In genomic region chr18:75280427-75281280, GRCh38 we compare ENCODE assay signal across 16 cellular contexts.
A peak's percentile ranks its signal among the peaks of the same experiment; 100 is the strongest.
DNase-seq lines count a peak whose midpoint lies in the region; ATAC-seq, FAIRE-seq and TF ChIP-seq lines count a peak whose summit lies in the region.
"Had no signal": no experiment of that assay in that cellular context is flagged by ENCODE, and none has a peak within 500 bp of the region (broad histone marks: within the 10 kb centered on the region; RNA-seq: fewer than 3 reads in every experiment).

No MANE protein-coding gene starts in this region.

- H3K4me1 ChIP-seq in endothelial cell of umbilical vein (ENCODE audit: control insufficient read depth, extremely low read depth, insufficient read depth, low read length) (peaks cover 29% of the 10 kb centered on the region), MM.1S (ENCODE audit: low read length) (no peaks in the 10 kb centered on the region)

- TF ChIP-seq CTCF in CD4-positive, alpha-beta T cell (IDR thresholded peaks at IDR 0.05): no peak
- TF ChIP-seq CTCF in endothelial cell of umbilical vein (IDR thresholded peaks at IDR 0.05; ENCODE audit: extremely low read depth in 1 of 2, insufficient read depth in 1 of 2, low read depth in 1 of 2, low read length in 2 of 2): no peak
- TF ChIP-seq CTCF in natural killer cell (IDR thresholded peaks at IDR 0.05): no peak
- no peak for TF ChIP-seq CTCF in CD14-positive monocyte (IDR thresholded peaks at IDR 0.05)
- TF ChIP-seq CTCF in MM.1S (IDR thresholded peaks at IDR 0.05; ENCODE audit: low read length): no peak

- no peaks in the 10 kb centered on the region for H3K9me3 ChIP-seq in CD4-positive, alpha-beta T cell (ENCODE audit: control insufficient read depth, low read length)
- H3K9me3 ChIP-seq in endothelial cell of umbilical vein (replicated peaks; ENCODE audit: control insufficient read depth, insufficient read depth, low read length) (no peaks in the 10 kb centered on the region), MM.1S (replicated peaks; ENCODE audit: insufficient read depth, low read length) (no peaks in the 10 kb centered on the region)
- H3K9me3 ChIP-seq: thoracic aorta had no signal

- H4K20me1 ChIP-seq in endothelial cell of umbilical vein (replicated peaks; ENCODE audit: control insufficient read depth, extremely low read depth, insufficient read depth, low read length) (no peaks in the 10 kb centered on the region), MM.1S (ENCODE audit: insufficient read depth, low read length) (no peaks in the 10 kb centered on the region)

- peaks cover 34% of the 10 kb centered on the region for H3K36me3 Mint-ChIP-seq in CD4-positive, alpha-beta T cell (ENCODE audit: low read depth)
- H3K36me3 Mint-ChIP-seq in natural killer cell (peaks cover 7% of the 10 kb centered on the region), CD14-positive monocyte (peaks cover 15 to 22% of the 10 kb centered on the region in 2 donors)

- H3K27me3 ChIP-seq in CD4-positive, alpha-beta T cell (ENCODE audit: control insufficient read depth, insufficient read depth, low read length): no peaks in the 10 kb centered on the region
- H3K27me3 ChIP-seq in endothelial cell of umbilical vein (ENCODE audit: control insufficient read depth in 2 of 2, insufficient read depth in 2 of 2, low read length in 2 of 2) (no peaks in the 10 kb centered on the region), MM.1S (replicated peaks; ENCODE audit: insufficient read depth, low read length) (no peaks in the 10 kb centered on the region)
- H3K27me3 ChIP-seq: cardiac muscle cell had no signal

- POLR2A ChIA-PET in CD4-positive, alpha-beta T cell (lab: Charles Lee): no interaction called here
- POLR2A ChIA-PET in endothelial cell of umbilical vein (lab: Charles Lee): interaction anchor here (0.9 kb wide), 1 partner anchor 71 kb away, joined by 6 read pairs; the partner anchor contains the start of gene TSHZ1

- H3K27ac ChIP-seq in CD4-positive, alpha-beta T cell (ENCODE audit: low read depth, low read length): no peak overlapping the region
- H3K27ac ChIP-seq in endothelial cell of umbilical vein (ENCODE audit: insufficient read depth, low read depth, low read length) (peak overlapping the region; percentile 86), MM.1S (ENCODE audit: low read length) (no peak overlapping the region)
- H3K27ac ChIP-seq: cardiac muscle cell, KMS-11, thoracic aorta had no signal

- DNase-seq in CD4-positive, alpha-beta T cell: no peak
- DNase-seq in LHCN-M2 (ENCODE audit: low read depth) (peak; percentile 27), endothelial cell of umbilical vein (ENCODE audit: low read depth, low spot score) (peak; percentile 94), natural killer cell (no peak), CD14-positive monocyte (ENCODE audit: low spot score) (no peak), anterior cingulate cortex (lab: John Stamatoyannopoulos, UW) (no peak), T1000 (lab: John Stamatoyannopoulos, UW) (no peak), MM.1S (no peak)
- DNase-seq: erythroblast, NCI-H187 treated with DMSO at 0.1 percent for 48 hours, NCI-H526, SHP77 treated with DMSO at 0.1 percent for 48 hours had no signal

- TF ChIP-seq POLR2A in endothelial cell of umbilical vein (IDR thresholded peaks at IDR 0.05; ENCODE audit: low read depth, low read length): no peak

- no TSS peak for BruUV-seq in endothelial cell of umbilical vein (replicated peaks; lab: Mats Ljungman, UMichigan)

- H3K9me2 ChIP-seq in MM.1S (replicated peaks; ENCODE audit: insufficient read depth, low read length): no peaks in the 10 kb centered on the region

- H3K27ac Mint-ChIP-seq in CD4-positive, alpha-beta T cell: peak overlapping the region; percentile 40
- peak overlapping the region; percentile 58 to 83 for H3K27ac Mint-ChIP-seq in natural killer cell
- H3K27ac Mint-ChIP-seq in CD14-positive monocyte: peak overlapping the region in 1 of 7 donors; percentile 64

- H2AFZ ChIP-seq in endothelial cell of umbilical vein (ENCODE audit: low read depth, low read length) (peak overlapping the region; percentile 74), MM.1S (ENCODE audit: low read length) (no peak overlapping the region)

- H3K4me3 Mint-ChIP-seq in CD4-positive, alpha-beta T cell: no peak overlapping the region
- H3K4me3 Mint-ChIP-seq in natural killer cell: no peak overlapping the region
- no peak overlapping the region for H3K4me3 Mint-ChIP-seq in CD14-positive monocyte

- H3K9me3 Mint-ChIP-seq in CD4-positive, alpha-beta T cell: no peaks in the 10 kb centered on the region
- no peaks in the 10 kb centered on the region for H3K9me3 Mint-ChIP-seq in natural killer cell
- H3K9me3 Mint-ChIP-seq in CD14-positive monocyte: peaks cover 5 to 23% (median 12%) of the 10 kb centered on the region in 7 donors

- peaks cover 40% of the 10 kb centered on the region for H3K4me1 Mint-ChIP-seq in CD4-positive, alpha-beta T cell (ENCODE audit: low read depth)
- H3K4me1 Mint-ChIP-seq in natural killer cell (peaks cover 59 to 88% of the 10 kb centered on the region in 2 donors), CD14-positive monocyte (peaks cover 25% of the 10 kb centered on the region)

- H3K36me3 ChIP-seq in endothelial cell of umbilical vein (ENCODE audit: control insufficient read depth in 2 of 2, extremely low read depth in 1 of 2, insufficient read depth in 2 of 2, low read length in 2 of 2): peaks cover 0 to 3% of the 10 kb centered on the region in 2 experiments
- H3K36me3 ChIP-seq in MM.1S (replicated peaks; ENCODE audit: insufficient read depth, low read length): no peaks in the 10 kb centered on the region
- H3K36me3 ChIP-seq: cardiac muscle cell, thoracic aorta had no signal

- H3K9me1 ChIP-seq in endothelial cell of umbilical vein (replicated peaks; ENCODE audit: control insufficient read depth, extremely low read depth, insufficient read depth, low read length): no peaks in the 10 kb centered on the region

- FAIRE-seq in endothelial cell of umbilical vein (lab: Jason Lieb, UNC): peak; percentile 93

- H3K4me3 ChIP-seq in endothelial cell of umbilical vein (replicated peaks in 1 of 3; ENCODE audit: insufficient read depth in 1 of 3, low read depth in 1 of 3, low read length in 3 of 3) (peak overlapping the region in 2 of 3 experiments; percentile 24 to 40), MM.1S (ENCODE audit: low read length) (no peak overlapping the region)
- H3K4me3 ChIP-seq: cardiac muscle cell, thoracic aorta had no signal

- H3K27me3 Mint-ChIP-seq in CD4-positive, alpha-beta T cell: no peaks in the 10 kb centered on the region
- H3K27me3 Mint-ChIP-seq in natural killer cell (ENCODE audit: low read depth in 2 of 2): no peaks in the 10 kb centered on the region
- H3K27me3 Mint-ChIP-seq in CD14-positive monocyte (ENCODE audit: low read depth in 3 of 3): peaks cover 0 to 2% (median 0%) of the 10 kb centered on the region in 3 donors

- ATAC-seq in CD4-positive, alpha-beta T cell (ENCODE audit: poor library complexity): no peak
- ATAC-seq in natural killer cell: no peak
- ATAC-seq: sciatic nerve had no signal

- H3K9ac ChIP-seq in endothelial cell of umbilical vein (replicated peaks; ENCODE audit: extremely low read depth, insufficient read depth, low read length) (peak overlapping the region; percentile 59), MM.1S (ENCODE audit: low read length) (no peak overlapping the region)
- H3K9ac ChIP-seq: KMS-11 had no signal

- dilution Hi-C loops in endothelial cell of umbilical vein (cut with MboI; ENCODE audit: extremely low pct_ligation_motif_present, low sequenced_read_pairs): no loop called here

- H3K79me2 ChIP-seq in endothelial cell of umbilical vein (ENCODE audit: control insufficient read depth, insufficient read depth, low read length): no peaks in the 10 kb centered on the region
- no peaks in the 10 kb centered on the region; the same call in 1 of the 2 replicates for H3K79me2 ChIP-seq in MM.1S (ENCODE audit: low read length)

- CTCF ChIA-PET in CD4-positive, alpha-beta T cell (lab: Charles Lee): no interaction called here
- CTCF ChIA-PET in endothelial cell of umbilical vein (lab: Charles Lee): interaction anchor here (0.8 to 2.1 kb wide), 5 partner anchors 9 to 77 kb away, joined by 3 to 7 read pairs (median 4); no protein-coding TSS in a partner anchor

- no peaks in the 10 kb centered on the region for H3F3A ChIP-seq in MM.1S (ENCODE audit: insufficient read depth, low read length)

- H3K4me2 ChIP-seq in endothelial cell of umbilical vein (ENCODE audit: insufficient read depth, low read length) (peak overlapping the region; percentile 72), MM.1S (ENCODE audit: low read depth, low read length) (no peak overlapping the region)
- H3K4me2 ChIP-seq: KMS-11 had no signal

- intact Hi-C loops in CD4-positive, alpha-beta T cell (cut with DNase I, micrococcal nuclease): no loop called here
- intact Hi-C loops in endothelial cell of umbilical vein (cut with micrococcal nuclease) (loop anchor here (1.0 to 2.0 kb wide), 3 partner anchors 33 to 210 kb away; no protein-coding TSS in a partner anchor), natural killer cell (cut with micrococcal nuclease) (no loop called here), CD14-positive monocyte (cut with micrococcal nuclease) (no loop called here)

TF ChIP-seq in endothelial cell of umbilical vein, 7 proteins besides CTCF, POLR2A, EP300 and RAD21:
- TF ChIP-seq MAX (IDR thresholded peaks at IDR 0.05; ENCODE audit: insufficient read depth, insufficient read length): no peak
- no peak for TF ChIP-seq MYC (IDR thresholded peaks at IDR 0.05; ENCODE audit: low read depth, low read length)
- peak; percentile 84 for TF ChIP-seq GATA2 (IDR thresholded peaks at IDR 0.05; ENCODE audit: insufficient read depth, insufficient read length, low read depth, low read length)
- peak; percentile 29 for TF ChIP-seq POLR2AphosphoS5 (IDR thresholded peaks at IDR 0.05; ENCODE audit: insufficient read depth, low read depth, low read length)
- peak; percentile 72 for TF ChIP-seq FOS (IDR thresholded peaks at IDR 0.05; ENCODE audit: borderline replicate concordance, insufficient read depth, low read length)
- peak; percentile 76 for TF ChIP-seq JUN (IDR thresholded peaks at IDR 0.05; ENCODE audit: borderline replicate concordance, insufficient read depth, insufficient read length, low read depth)

Comparison
In these comparisons a context has a peak if more than half of its experiments do, and no peak if none do; other contexts are left out.
1. DNase-seq: peak in LHCN-M2 (single experiment) and endothelial cell of umbilical vein (single experiment); none in CD4-positive, alpha-beta T cell (0 of 10), natural killer cell (single experiment), CD14-positive monocyte (single experiment), anterior cingulate cortex (0 of 58), T1000 (single experiment) and MM.1S (single experiment).